In genomic region chr15:74783808-74784175, GRCh38 we compare ENCODE assay signal across 10 cellular contexts. TPM values are rescaled to one million over a fixed set of nuclear protein-coding genes. Genes with fewer than 3 reads are reported as not detected.
A peak's percentile ranks its signal among the peaks of the same experiment; 100 is the strongest.
DNase-seq lines count a peak whose midpoint lies in the region; ATAC-seq, FAIRE-seq and TF ChIP-seq lines count a peak whose summit lies in the region.
"Had no signal": no experiment of that assay in that cellular context is flagged by ENCODE, and none has a peak within 500 bp of the region (broad histone marks: within the 10 kb centered on the region; RNA-seq: fewer than 3 reads in every experiment).

No MANE protein-coding gene starts in this region.

- WGBS in esophagus squamous epithelium, 2 donors: 23% methylated on average over 3 of the region's 3 CpGs; no CpG with 5 or more reads in 1 of the 2 donors

- in situ Hi-C loops in gastrocnemius medialis (cut with MboI; ENCODE audit: low sequenced_read_pairs in 4 of 4): loop anchor here in 1 of 4 donors (5.0 kb wide), 1 partner anchor 164 kb away; no protein-coding TSS in a partner anchor

- H3K4me3 ChIP-seq in esophagus squamous epithelium: peak overlapping the region; percentile 79 to 96 (median 82)
- H3K4me3 ChIP-seq in gastrocnemius medialis: peak overlapping the region; percentile 71 to 83 (median 78)

- H3K4me1 ChIP-seq in esophagus squamous epithelium (peaks cover 64 to 92% (median 81%) of the 10 kb centered on the region in 3 donors), gastrocnemius medialis (peaks cover 66 to 75% of the 10 kb centered on the region in 2 donors)

- no peak for TF ChIP-seq CTCF in esophagus squamous epithelium (IDR thresholded peaks at IDR 0.05)
- TF ChIP-seq CTCF in gastrocnemius medialis (IDR thresholded peaks at IDR 0.05 in 4 of 5, conservative IDR thresholded peaks at IDR 0.05 in 1 of 5): no peak

- intact Hi-C loops in esophagus squamous epithelium (cut with DNase I): no loop called here
- intact Hi-C loops in gastrocnemius medialis (cut with DNase I; ENCODE audit: low total_unique reads): loop anchor here (5.0 to 10.0 kb wide), 3 partner anchors 59 to 239 kb away; partner anchors contain the start of genes ARID3B, COX5A and ULK3

- DNase-seq in GM12891 (ENCODE audit: insufficient read length, low spot score) (no peak), esophagus squamous epithelium (lab: John Stamatoyannopoulos, UW) (no peak), gastrocnemius medialis (no peak), DMS153 (lab: John Stamatoyannopoulos, UW) (no peak), NCI-H128 (lab: John Stamatoyannopoulos, UW; ENCODE audit: unreplicated experiment) (no peak)
- DNase-seq: GOT3 had no signal

- no peak for TF ChIP-seq POLR2A in GM12891 (IDR thresholded peaks at IDR 0.05; ENCODE audit: low read depth, low read length)
- 0 out of 2 replicates have a peak, but pooled peaks have one; percentile 16 for TF ChIP-seq POLR2A in Raji (IDR thresholded peaks at IDR 0.05; ENCODE audit: insufficient read depth, low read depth, low read length)
- TF ChIP-seq POLR2A in esophagus squamous epithelium (IDR thresholded peaks at IDR 0.05): no peak
- TF ChIP-seq POLR2A in gastrocnemius medialis (IDR thresholded peaks at IDR 0.05): no peak

- H3K27ac ChIP-seq in esophagus squamous epithelium (peak overlapping the region; percentile 95 to 99 (median 96)), gastrocnemius medialis (peak overlapping the region; percentile 70 to 84 (median 80))

- ATAC-seq in gastrocnemius medialis (no peak), HG03460 (IDR thresholded peaks at IDR 0.05; ENCODE audit: unreplicated experiment) (no peak)
- no peak for ATAC-seq in activated CD4-positive, CD25-positive, alpha-beta regulatory T cell treated with anti-CD3 and anti-CD28 coated beads, Interleukin-2, amount 50 U/mL, for 24 hours

- H3K36me3 ChIP-seq in esophagus squamous epithelium (no peaks in the 10 kb centered on the region), gastrocnemius medialis (no peaks in the 10 kb centered on the region)

- H3K9me3 ChIP-seq in esophagus squamous epithelium (no peaks in the 10 kb centered on the region), gastrocnemius medialis (no peaks in the 10 kb centered on the region)

- peak; percentile 5 for FAIRE-seq in GM12891 (lab: Jason Lieb, UNC)

- H3K27me3 ChIP-seq in esophagus squamous epithelium (no peaks in the 10 kb centered on the region), gastrocnemius medialis (no peaks in the 10 kb centered on the region)

TF ChIP-seq in GM12891, 5 proteins besides CTCF, POLR2A, EP300 and RAD21:
- no peak for TF ChIP-seq PAX5 (IDR thresholded peaks at IDR 0.05; ENCODE audit: insufficient read depth, low read length, severe bottlenecking)
- no peak; the same call in none of the 2 replicates for TF ChIP-seq POLR2AphosphoS5 (IDR thresholded peaks at IDR 0.05; ENCODE audit: low read depth, low read length)
- no peak for TF ChIP-seq TAF1 (IDR thresholded peaks at IDR 0.05; ENCODE audit: low read depth, low read length)
- no peak for TF ChIP-seq SPI1 (IDR thresholded peaks at IDR 0.05; ENCODE audit: low read depth, low read length)
- no peak for TF ChIP-seq POU2F2 (IDR thresholded peaks at IDR 0.05; ENCODE audit: low read depth, low read length)

RNA-seq across cellular contexts. Expression of gene CSK, which starts 1.9 kb away (rescaled TPM):
- polyA plus RNA-seq in GM12891 (2012; ENCODE audit: low read depth, missing spikeins): 116 TPM
- 100 to 1,000 TPM in 1 of 4 donors, 10 to 100 TPM in 3; 30.6 to 130 (median 45.2) TPM for total RNA-seq in esophagus squamous epithelium
- total RNA-seq in gastrocnemius medialis: 10 to 100 TPM in 2 of 4 donors, 1 to 10 TPM in 2; 6.4 to 11.7 (median 10.8) TPM

RNA-seq across cellular contexts. Expression of gene LMAN1L, which starts 28.8 kb away (rescaled TPM):
- polyA plus RNA-seq in GM12891 (2012; ENCODE audit: low read depth, missing spikeins): 0.28 TPM
- total RNA-seq in esophagus squamous epithelium (under 1 TPM in 1 of 4 donors, not detected in 3; 0.18 TPM), gastrocnemius medialis (not detected)
- total RNA-seq: pulmonary artery endothelial cell had no signal

RNA-seq across cellular contexts. Expression of gene CYP1A2, which starts 35.1 kb away (rescaled TPM):
- not detected for polyA plus RNA-seq in GM12891 (2012; ENCODE audit: low read depth, missing spikeins)
- total RNA-seq in esophagus squamous epithelium (not detected), gastrocnemius medialis (not detected)
- total RNA-seq: pulmonary artery endothelial cell had no signal

RNA-seq across cellular contexts. Expression of gene CPLX3, which starts 42.6 kb away (rescaled TPM):
- polyA plus RNA-seq in GM12891 (2012; ENCODE audit: low read depth, missing spikeins): 0.15 TPM
- total RNA-seq in esophagus squamous epithelium (under 1 TPM in 1 of 4 donors, not detected in 3; 0.11 TPM), gastrocnemius medialis (not detected)
- total RNA-seq: pulmonary artery endothelial cell had no signal

RNA-seq across cellular contexts. Expression of gene CYP1A1, which starts 58.5 kb away (rescaled TPM):
- polyA plus RNA-seq in GM12891 (2012; ENCODE audit: low read depth, missing spikeins): 1.1 TPM
- total RNA-seq in esophagus squamous epithelium: 1 to 10 TPM in 1 of 4 donors, under 1 TPM in 1, not detected in 2; 0.18 to 1.1 TPM
- total RNA-seq in gastrocnemius medialis: 1 to 10 TPM in 2 of 4 donors, under 1 TPM in 2; 0.41 to 3.0 (median 1.6) TPM
